In the genomic region with DNA sequence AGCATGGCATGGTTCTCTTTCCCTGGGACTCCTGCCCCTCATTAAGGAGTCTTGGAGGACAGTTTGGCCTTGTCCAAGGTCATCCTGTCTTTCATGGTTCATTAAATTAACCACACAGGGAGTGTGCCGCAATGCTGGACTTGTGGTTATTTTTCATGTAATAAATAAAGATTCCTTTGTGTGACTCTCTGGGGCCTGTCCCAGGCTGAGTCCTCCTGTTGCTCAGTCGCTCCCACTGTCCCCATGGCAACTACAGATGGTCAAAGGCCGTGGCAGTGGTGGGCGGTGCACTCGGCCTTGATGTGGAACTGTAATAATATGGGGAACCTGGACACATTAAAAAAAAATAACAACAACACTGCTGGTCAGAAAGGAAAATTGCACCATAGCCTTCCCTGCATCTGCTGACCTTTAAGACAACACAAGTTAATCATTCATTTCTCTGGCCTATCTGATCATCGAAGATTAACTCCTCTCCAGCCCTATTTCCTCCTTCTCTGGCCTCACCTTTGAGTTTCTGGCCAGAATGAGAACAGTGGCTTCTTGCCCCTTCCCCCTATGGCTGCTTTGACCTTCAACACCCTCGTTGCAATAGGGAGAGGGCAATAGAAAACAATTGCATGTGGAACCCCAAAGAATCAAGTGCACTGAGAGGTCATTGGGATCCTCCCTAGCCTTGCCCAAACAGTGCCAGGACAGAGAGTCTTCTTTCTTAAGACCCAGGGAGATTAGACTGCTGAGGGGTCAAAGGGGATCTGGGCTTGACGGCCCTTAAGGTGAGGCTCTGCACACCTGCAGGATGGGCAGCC, we compare ENCODE assay signal across 10 cellular contexts. TPM values are rescaled to one million over a fixed set of nuclear protein-coding genes. Genes with fewer than 3 reads are reported as not detected.
DNase-seq lines count a peak whose midpoint lies in the region; ATAC-seq, FAIRE-seq and TF ChIP-seq lines count a peak whose summit lies in the region.
"Had no signal": no experiment of that assay in that cellular context is flagged by ENCODE, and none has a peak within 500 bp of the region (broad histone marks: within the 10 kb centered on the region; RNA-seq: fewer than 3 reads in every experiment).

No MANE protein-coding gene starts in this region.

- H3K36me3 Mint-ChIP-seq in MCF 10A (ENCODE audit: insufficient read depth, unreplicated experiment) = peaks cover 6% of the 10 kb centered on the region
- H3K36me3 Mint-ChIP-seq: T-cell had no signal

- no peak for TF ChIP-seq RAD21 in HepG2 (CRISPR knock-in tag; IDR thresholded peaks at IDR 0.05)

- H3K27me3 ChIP-seq in HepG2 (ENCODE audit: control insufficient read depth in 1 of 2, insufficient read depth in 2 of 2, low read length in 2 of 2) = no peaks in the 10 kb centered on the region; a peak in 1 of 5 replicates

- TF ChIP-seq CTCF in MCF 10A (IDR thresholded peaks at IDR 0.05; ENCODE audit: unreplicated experiment) (no peak), HepG2 (CRISPR knock-in tag; IDR thresholded peaks at IDR 0.05) (no peak), GM10248 (IDR thresholded peaks at IDR 0.05; ENCODE audit: control extremely low read depth, extremely low read depth, low read depth, missing control alignments) (no peak)

- H3K4me3 Mint-ChIP-seq in MCF 10A (ENCODE audit: unreplicated experiment) = no peak overlapping the region

- ATAC-seq in GM21786 (IDR thresholded peaks at IDR 0.05; ENCODE audit: unreplicated experiment) = peak; percentile 51
- ATAC-seq in HepG2 = peak; percentile 90
- ATAC-seq in GM18858 (IDR thresholded peaks at IDR 0.05; ENCODE audit: unreplicated experiment) = no peak

- H3K4me1 Mint-ChIP-seq in MCF 10A (ENCODE audit: insufficient read depth, unreplicated experiment) = peaks cover 15% of the 10 kb centered on the region

- H3K4me3 ChIP-seq in HepG2 (replicated peaks in 1 of 3; ENCODE audit: insufficient read depth in 1 of 3, low read depth in 2 of 3, low read length in 3 of 3) = peak overlapping the region; percentile 52 to 70 (median 60)

- intact Hi-C loops in MCF 10A (cut with micrococcal nuclease) = no loop called here
- intact Hi-C loops in HepG2 (cut with micrococcal nuclease; ENCODE audit: unreplicated experiment) = loop anchor here (2.0 to 5.0 kb wide), 3 partner anchors 14 to 64 kb away; no protein-coding TSS in a partner anchor

- no peaks in the 10 kb centered on the region for H3K9me3 ChIP-seq in HepG2 (ENCODE audit: low read length)

- H2AFZ ChIP-seq in HepG2 (ENCODE audit: low read length) = no peak overlapping the region

- H3K9ac ChIP-seq in HepG2 (ENCODE audit: insufficient read depth, low read depth, low read length) = peak overlapping the region; percentile 92

- DNase-seq in MCF 10A (ENCODE audit: unreplicated experiment) = peak; percentile 50
- DNase-seq in HepG2 (ENCODE audit: low spot score) = peak; percentile 97
- no peak for DNase-seq in GM10248 (ENCODE audit: extremely low spot score)
- no peak for DNase-seq in NCI-H1694 (lab: John Stamatoyannopoulos, UW)
- no peak for DNase-seq in GOT3 (lab: John Stamatoyannopoulos, UW)
- DNase-seq: activated effector memory CD4-positive, alpha-beta T cell treated with anti-CD3 and anti-CD28 coated beads, Interleukin-2, amount 50 U/mL, for 16 hours had no signal

- no peaks in the 10 kb centered on the region for H4K20me1 ChIP-seq in HepG2 (ENCODE audit: insufficient read depth, low read length)

- CTCF ChIA-PET in MCF 10A (lab: Yijun Ruan, JAX) (interaction anchor here (1.2 to 2.4 kb wide), 3 partner anchors 30 to 152 kb away, joined by 3 to 9 read pairs (median 5); no protein-coding TSS in a partner anchor), HepG2 (lab: Yijun Ruan, JAX; ENCODE audit: low intra/inter-chr PET ratio, low total read pairs) (no interaction called here), GM10248 (lab: Yijun Ruan, JAX) (interaction anchor here (0.7 to 1.5 kb wide), 3 partner anchors 14 to 80 kb away, joined by 3 to 5 read pairs (median 3); no protein-coding TSS in a partner anchor)

- TF ChIP-seq POLR2A in HepG2 (IDR thresholded peaks at IDR 0.05; ENCODE audit: insufficient read depth in 1 of 2, low read depth in 2 of 2, low read length in 2 of 2) = peak; percentile 53 to 59

- H3K27me3 Mint-ChIP-seq in MCF 10A (ENCODE audit: insufficient read depth, unreplicated experiment) = no peaks in the 10 kb centered on the region

- no peaks in the 10 kb centered on the region for H3K36me3 ChIP-seq in HepG2 (replicated peaks in 1 of 2; ENCODE audit: control insufficient read depth in 1 of 2, insufficient read depth in 2 of 2, low read length in 2 of 2)

- peaks cover 93% of the 10 kb centered on the region for H3K4me1 ChIP-seq in HepG2 (ENCODE audit: insufficient read depth, low read length)

- FAIRE-seq in HepG2 (lab: Jason Lieb, UNC) = peak; percentile 87

- WGBS in HepG2 (ENCODE audit: low lambda C conversion rate) = under 1% methylated on average over 8 of the region's 8 CpGs

- H3K27ac ChIP-seq in HepG2 (ENCODE audit: extremely low read length, insufficient read depth, low read length) (peak overlapping the region; percentile 97), temporal lobe (ENCODE audit: low read depth, low read length) (peak overlapping the region; percentile 11)

- TF ChIP-seq EP300 in HepG2 (IDR thresholded peaks at IDR 0.05; ENCODE audit: low read depth in 2 of 2, low read length in 2 of 2) (peak; percentile 70 to 80), HepG2 (CRISPR knock-in tag; IDR thresholded peaks at IDR 0.05; ENCODE audit: borderline replicate concordance) (0 out of 2 replicates have a peak, but pooled peaks have one; percentile 59)

- H3K9me3 Mint-ChIP-seq in MCF 10A (ENCODE audit: unreplicated experiment) = no peaks in the 10 kb centered on the region
- H3K9me3 Mint-ChIP-seq: T-cell had no signal

- in situ Hi-C loops in HepG2 (cut with HindIII; ENCODE audit: extremely low pct_ligation_motif_present, low pct_unique_long_range_greater_than_20kb) = no loop called here

- no peak overlapping the region for H3K27ac Mint-ChIP-seq in MCF 10A (ENCODE audit: low read depth, unreplicated experiment)
- H3K27ac Mint-ChIP-seq: T-cell had no signal

- peak overlapping the region; percentile 97 for H3K4me2 ChIP-seq in HepG2 (ENCODE audit: low read depth, low read length)

- no peaks in the 10 kb centered on the region for H3K79me2 ChIP-seq in HepG2 (ENCODE audit: insufficient read depth, low read length)

- BruUV-seq in MCF 10A (replicated peaks; lab: Mats Ljungman, UMichigan) (no TSS peak), HepG2 (replicated peaks; lab: Mats Ljungman, UMichigan) (no TSS peak)

- POLR2A ChIA-PET in MCF 10A (lab: Yijun Ruan, JAX) (interaction anchor here (1.1 kb wide), 1 partner anchor 12 kb away, joined by 3 read pairs; no protein-coding TSS in a partner anchor), HepG2 (lab: Yijun Ruan, JAX) (interaction anchor here (1.0 to 3.7 kb wide), 16 partner anchors 13 to 92 kb away, joined by 3 to 19 read pairs (median 6); no protein-coding TSS in a partner anchor), GM10248 (lab: Yijun Ruan, JAX) (no interaction called here)

TF ChIP-seq in HepG2, 621 proteins besides CTCF, POLR2A, EP300 and RAD21 (continues in another document):
- TF ChIP-seq TFAP4 (IDR thresholded peaks at IDR 0.05; ENCODE audit: borderline replicate concordance, low read depth) (0 out of 2 replicates have a peak, but pooled peaks have one; percentile 51), KLF9 (CRISPR knock-in tag; IDR thresholded peaks at IDR 0.05; ENCODE audit: low read depth) (peak; percentile 62; the same call in 1 of the 2 replicates), SATB2 (CRISPR knock-in tag; IDR thresholded peaks at IDR 0.05) (no peak), ZNF552 (CRISPR knock-in tag; IDR thresholded peaks at IDR 0.05; ENCODE audit: borderline replicate concordance) (peak; percentile 90), ZNF3 (CRISPR knock-in tag; IDR thresholded peaks at IDR 0.05) (no peak)

RNA-seq across cellular contexts. Expression of gene PSD4, which starts 44.7 kb away (rescaled TPM):
- total RNA-seq in MCF 10A (2022) (9.6 and 13.2 TPM in 2 replicates), HepG2 (2016; rRNA removed; fragmentation: Illumina TruSeq; extraction: Trizol) (8.6 and 9.4 TPM in 2 replicates), temporal lobe (3.0 TPM)
- 1.8 and 2.1 TPM in 2 replicates for total RNA-seq in HepG2 (2016; cell fraction: cytosol; rRNA removed; fragmentation: Illumina TruSeq; extraction: Trizol; ENCODE audit: low read depth)
- 6.4 and 9.6 TPM in 2 replicates for total RNA-seq in HepG2 (2016; cell fraction: insoluble cytoplasmic fraction; rRNA removed; fragmentation: Illumina TruSeq; extraction: Trizol)
- total RNA-seq in HepG2 (2016; cell fraction: membrane; rRNA removed; fragmentation: Illumina TruSeq; extraction: Trizol) = 4.3 and 5.2 TPM in 2 replicates
- total RNA-seq in HepG2 (2016; cell fraction: nucleus; rRNA removed; fragmentation: Illumina TruSeq; extraction: Trizol) = 10.2 and 10.4 TPM in 2 replicates
- polyA plus RNA-seq in HepG2 (2011; rRNA removed) = 5.8 and 9.1 TPM in 2 replicates
- polyA plus RNA-seq in HepG2 (2011; cell fraction: cytosol; rRNA removed) = 4.3 and 4.7 TPM in 2 replicates
- 34.6 and 36.0 TPM in 2 replicates for polyA plus RNA-seq in HepG2 (2011; cell fraction: nucleus; rRNA removed)
- polyA plus RNA-seq in HepG2 (2012) = 9.7 and 12.9 TPM in 2 replicates
- polyA plus RNA-seq in HepG2 (2016; cell fraction: cytosol; fragmentation: Illumina TruSeq; extraction: Trizol; ENCODE audit: low read depth) = 1.3 TPM in 2 replicates
- polyA plus RNA-seq in HepG2 (2016; cell fraction: insoluble cytoplasmic fraction; fragmentation: Illumina TruSeq; extraction: Trizol; ENCODE audit: low read depth) = 4.3 and 6.8 TPM in 2 replicates
- 3.3 TPM in 2 replicates for polyA plus RNA-seq in HepG2 (2016; cell fraction: membrane; fragmentation: Illumina TruSeq; extraction: Trizol; ENCODE audit: low read depth)
- 14.7 and 15.0 TPM in 2 replicates for polyA plus RNA-seq in HepG2 (2016; cell fraction: nucleus; fragmentation: Illumina TruSeq; extraction: Trizol; ENCODE audit: insufficient read depth, low read depth)
- 3.6 and 13.9 TPM in 2 replicates for polyA minus RNA-seq in HepG2 (2011; rRNA and poly(A)+ RNA removed; ENCODE audit: low replicate concordance)
- polyA minus RNA-seq in HepG2 (2011; cell fraction: cytosol; rRNA and poly(A)+ RNA removed) = 5.2 and 5.3 TPM in 2 replicates
- 11.6 and 16.2 TPM in 2 replicates for polyA minus RNA-seq in HepG2 (2011; cell fraction: nucleus; rRNA and poly(A)+ RNA removed)

Comparison
In these comparisons a context has a peak if more than half of its experiments do, and no peak if none do; other contexts are left out.
1. DNase-seq: peak in MCF 10A (single experiment) and HepG2 (single experiment); none in GM10248 (single experiment), NCI-H1694 (single experiment) and GOT3 (single experiment).